ENCODE assay signal across 19 cellular contexts in the genomic region with DNA sequence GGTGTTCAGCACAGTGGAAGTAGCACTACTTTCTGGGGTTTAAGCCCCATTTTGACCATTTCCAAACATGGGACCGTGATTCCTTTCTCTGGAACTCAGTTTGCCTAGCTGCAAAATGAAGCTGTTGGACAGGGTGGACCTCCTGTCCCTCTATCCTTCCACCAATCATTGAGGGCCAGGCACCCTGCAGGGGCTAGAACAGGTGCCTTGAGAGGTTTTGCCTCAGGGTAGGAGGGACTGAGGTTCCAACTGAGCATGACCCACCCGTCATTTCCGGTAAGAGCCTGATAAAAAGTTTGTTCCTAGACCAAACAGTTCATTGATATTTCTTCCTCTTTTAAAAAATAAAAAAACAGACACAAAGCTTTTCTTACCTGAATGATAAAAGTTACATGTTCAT.
"Had no signal": no experiment of that assay in that cellular context is flagged by ENCODE, and none has a peak within 500 bp of the region (broad histone marks: within the 10 kb centered on the region; RNA-seq: fewer than 3 reads in every experiment).

No MANE protein-coding gene starts in this region.

- H3K36me3 ChIP-seq: cardiac muscle cell, right atrium auricular region, thoracic aorta, upper lobe of right lung had no signal

- H3K9me3 Mint-ChIP-seq: activated naive CD4-positive, alpha-beta T cell treated with anti-CD3 and anti-CD28 coated beads, Interleukin-2, amount 50 U/mL, for 24 hours; natural killer cell treated with Interleukin-12 subunit alpha and Interleukin-12 subunit beta and Interleukin-15 and Interleukin-18, amount 100 ng/mL, for 72 hours; stimulated activated naive CD8-positive, alpha-beta T cell treated with anti-CD3 and anti-CD28 coated beads, Interleukin-15, Interleukin-2, amounts not matched to agents 100 ng/mL and 50 ng/mL, for 24 hours had no signal

- H3K4me3 Mint-ChIP-seq: activated naive CD4-positive, alpha-beta T cell treated with anti-CD3 and anti-CD28 coated beads, Interleukin-2, amount 50 U/mL, for 24 hours; natural killer cell treated with Interleukin-12 subunit alpha and Interleukin-12 subunit beta and Interleukin-15 and Interleukin-18, amount 100 ng/mL, for 72 hours; stimulated activated naive CD8-positive, alpha-beta T cell treated with anti-CD3 and anti-CD28 coated beads, Interleukin-15, Interleukin-2, amounts not matched to agents 100 ng/mL and 50 ng/mL, for 24 hours had no signal

- ATAC-seq: left ventricle myocardium superior; natural killer cell treated with Interleukin-12 subunit alpha and Interleukin-12 subunit beta and Interleukin-15 and Interleukin-18, amount 100 ng/mL, for 72 hours; upper lobe of right lung had no signal

- H3K36me3 Mint-ChIP-seq: natural killer cell treated with Interleukin-12 subunit alpha and Interleukin-12 subunit beta and Interleukin-15 and Interleukin-18, amount 100 ng/mL, for 72 hours had no signal

- H3K9me3 ChIP-seq: esophagus muscularis mucosa, right atrium auricular region, thoracic aorta, upper lobe of right lung had no signal

- H3K27me3 Mint-ChIP-seq: activated naive CD4-positive, alpha-beta T cell treated with anti-CD3 and anti-CD28 coated beads, Interleukin-2, amount 50 U/mL, for 24 hours; stimulated activated naive CD8-positive, alpha-beta T cell treated with anti-CD3 and anti-CD28 coated beads, Interleukin-15, Interleukin-2, amounts not matched to agents 100 ng/mL and 50 ng/mL, for 24 hours had no signal

- H3K27me3 ChIP-seq: cardiac muscle cell, esophagus muscularis mucosa, right atrium auricular region, upper lobe of right lung had no signal

- H3K4me3 ChIP-seq: cardiac muscle cell, esophagus muscularis mucosa, right atrium auricular region, skin epidermis, thoracic aorta, upper lobe of right lung had no signal

- DNase-seq: activated CD4-positive, CD25-positive, alpha-beta regulatory T cell treated with anti-CD3 and anti-CD28 coated beads, Interleukin-2, amount 50 U/mL, for 72 hours; activated effector memory CD4-positive, alpha-beta T cell treated with anti-CD3 and anti-CD28 coated beads, Interleukin-2, amount 50 U/mL, for 16 hours; activated T-cell treated with anti-CD3 and anti-CD28 coated beads, Interleukin-2, amount 50 U/mL, for 1 hour; hippocampal formation; kidney glomerular epithelial cell; left ventricle myocardium superior; mesenchymal stem cell; occipital lobe; stimulated activated CD4-positive, alpha-beta T cell treated with anti-CD3 and anti-CD28 coated beads, Interleukin-4, amount 100 ng/mL, for 4 hours; SW 1271; upper lobe of right lung had no signal

- H3K27ac Mint-ChIP-seq: activated naive CD4-positive, alpha-beta T cell treated with anti-CD3 and anti-CD28 coated beads, Interleukin-2, amount 50 U/mL, for 24 hours; natural killer cell treated with Interleukin-12 subunit alpha and Interleukin-12 subunit beta and Interleukin-15 and Interleukin-18, amount 100 ng/mL, for 72 hours; stimulated activated naive CD8-positive, alpha-beta T cell treated with anti-CD3 and anti-CD28 coated beads, Interleukin-15, Interleukin-2, amounts not matched to agents 100 ng/mL and 50 ng/mL, for 24 hours had no signal

- H3K27ac ChIP-seq: cardiac muscle cell, esophagus muscularis mucosa, right atrium auricular region, thoracic aorta, upper lobe of right lung had no signal

- H3K4me1 ChIP-seq: esophagus muscularis mucosa, right atrium auricular region, upper lobe of right lung had no signal
